In genomic region chr11:67631427-67631826, GRCh38 we compare ENCODE assay signal across 13 cellular contexts. TPM values are rescaled to one million over a fixed set of nuclear protein-coding genes. Genes with fewer than 3 reads are reported as not detected.
DNase-seq lines count a peak whose midpoint lies in the region; TF ChIP-seq lines count a peak whose summit lies in the region.
"Had no signal": no experiment of that assay in that cellular context is flagged by ENCODE, and none has a peak within 500 bp of the region (broad histone marks: within the 10 kb centered on the region; RNA-seq: fewer than 3 reads in every experiment).

No MANE protein-coding gene starts in this region.

- no peaks in the 10 kb centered on the region for H3K9me3 ChIP-seq in BLaER1 treated with 17β-estradiol and CSF1 and Interleukin-3, amounts not matched to agents 10 nM and 100 nM (replicated peaks in 1 of 11)
- no peaks in the 10 kb centered on the region for H3K9me3 ChIP-seq in neural progenitor cell (ENCODE audit: low read depth)
- H3K9me3 ChIP-seq: MG63, psoas muscle had no signal

- DNase-seq in HuH-7 (ENCODE audit: low spot score) (peak; percentile 74), ecto neural progenitor cell (ENCODE audit: low spot score) (peak; percentile 56), neural progenitor cell (ENCODE audit: low spot score) (no peak), NCI-H1694 treated with DMSO at 0.1 percent for 48 hours (lab: John Stamatoyannopoulos, UW) (no peak), amniotic stem cell (lab: John Stamatoyannopoulos, UW) (no peak), GM13976 (ENCODE audit: low spot score) (no peak), NOMO-1 treated with DMSO at 0.1 percent for 48 hours (lab: John Stamatoyannopoulos, UW; ENCODE audit: unreplicated experiment) (no peak)
- DNase-seq: DMS53, MG63, NCI-H524 treated with DMSO at 0.1 percent for 48 hours, psoas muscle, T1000 had no signal

- no peak overlapping the region for H3K4me3 ChIP-seq in BLaER1 treated with 17β-estradiol and CSF1 and Interleukin-3, amounts not matched to agents 10 nM and 100 nM
- H3K4me3 ChIP-seq in neural progenitor cell = peak overlapping the region; percentile 69

- H4K20me1 ChIP-seq in BLaER1 treated with 17β-estradiol and CSF1 and Interleukin-3, amounts not matched to agents 10 nM and 100 nM = 0 out of 22 replicates have a peak, but pooled peaks cover 0 to 3% (median 0%) of the 10 kb centered on the region in 11 experiments
- no peaks in the 10 kb centered on the region for H4K20me1 ChIP-seq in neural progenitor cell (ENCODE audit: low read depth)

- in situ Hi-C loops in GM13976 (cut with MboI; ENCODE audit: low sequenced_read_pairs, unreplicated experiment) = loop anchor here (10.0 kb wide), 1 partner anchor 73 kb away; no protein-coding TSS in a partner anchor

- H3K4me1 ChIP-seq in BLaER1 treated with 17β-estradiol and CSF1 and Interleukin-3, amounts not matched to agents 10 nM and 100 nM = peaks cover 10 to 36% (median 28%) of the 10 kb centered on the region in 10 experiments
- peaks cover 8% of the 10 kb centered on the region for H3K4me1 ChIP-seq in neural progenitor cell

- peak overlapping the region; percentile 84 for H3K4me3 Mint-ChIP-seq in neural progenitor cell

- peaks cover 16% of the 10 kb centered on the region for H3K4me1 Mint-ChIP-seq in neural progenitor cell

- no peaks in the 10 kb centered on the region for H3K79me2 ChIP-seq in neural progenitor cell (ENCODE audit: low read depth)

- H3K9ac ChIP-seq in BLaER1 treated with 17β-estradiol and CSF1 and Interleukin-3, amounts not matched to agents 10 nM and 100 nM = peak overlapping the region in 7 of 11 experiments; percentile 9 to 85 (median 83); a peak in 12 of 22 replicates
- H3K9ac ChIP-seq in neural progenitor cell = no peak overlapping the region

- H2AFZ ChIP-seq in neural progenitor cell (replicated peaks) = no peak overlapping the region

- no peaks in the 10 kb centered on the region for H3K36me3 ChIP-seq in BLaER1 treated with 17β-estradiol and CSF1 and Interleukin-3, amounts not matched to agents 10 nM and 100 nM
- H3K36me3 ChIP-seq in neural progenitor cell = no peaks in the 10 kb centered on the region
- H3K36me3 ChIP-seq: MG63 had no signal

- no peak overlapping the region for H3K27ac Mint-ChIP-seq in neural progenitor cell

- peak overlapping the region; percentile 66 to 96 (median 89) for H3K4me2 ChIP-seq in BLaER1 treated with 17β-estradiol and CSF1 and Interleukin-3, amounts not matched to agents 10 nM and 100 nM
- H3K4me2 ChIP-seq in neural progenitor cell = peak overlapping the region; percentile 73

- H3K27me3 Mint-ChIP-seq in neural progenitor cell (ENCODE audit: insufficient read depth, low read depth) = peaks cover 2% of the 10 kb centered on the region

- no peak for TF ChIP-seq CTCF in neural progenitor cell (IDR thresholded peaks at IDR 0.05)
- TF ChIP-seq CTCF in GM13976 (IDR thresholded peaks at IDR 0.05; ENCODE audit: borderline replicate concordance, control extremely low read depth, extremely low read depth, insufficient read depth, missing control alignments) = no peak

- H3K27me3 ChIP-seq in BLaER1 treated with 17β-estradiol and CSF1 and Interleukin-3, amounts not matched to agents 10 nM and 100 nM = no peaks in the 10 kb centered on the region
- H3K27me3 ChIP-seq in neural progenitor cell = no peaks in the 10 kb centered on the region
- H3K27me3 ChIP-seq: MG63 had no signal

- H3K9me3 Mint-ChIP-seq in neural progenitor cell = no peaks in the 10 kb centered on the region

- H3K36me3 Mint-ChIP-seq in neural progenitor cell = peaks cover 9% of the 10 kb centered on the region

- H3K27ac ChIP-seq in BLaER1 treated with 17β-estradiol and CSF1 and Interleukin-3, amounts not matched to agents 10 nM and 100 nM = peak overlapping the region in 2 of 11 experiments; percentile 83 to 84; a peak in 2 of 22 replicates
- H3K27ac ChIP-seq in neural progenitor cell = no peak overlapping the region

- peaks cover 44% of the 10 kb centered on the region for H3F3A ChIP-seq in neural progenitor cell (ENCODE audit: low read depth)

RNA-seq across cellular contexts. Expression of gene NUDT8, which starts 1.7 kb away (rescaled TPM):
- 1.6 and 4.1 TPM in 2 replicates for total RNA-seq in neural progenitor cell (ENCODE audit: low replicate concordance)

RNA-seq across cellular contexts. Expression of gene TBX10, which starts 8.1 kb away (rescaled TPM):
- total RNA-seq in neural progenitor cell (ENCODE audit: low replicate concordance) = not detected in 2 replicates
- total RNA-seq: psoas muscle had no signal

RNA-seq across cellular contexts. Expression of gene ACY3, which starts 19.1 kb away (rescaled TPM):
- total RNA-seq in neural progenitor cell (ENCODE audit: low replicate concordance) = not detected in 2 replicates
- total RNA-seq: psoas muscle had no signal

RNA-seq across cellular contexts. Expression of gene NDUFV1, which starts 24.7 kb away (rescaled TPM):
- 71.0 and 137 TPM in 2 replicates for total RNA-seq in neural progenitor cell (ENCODE audit: low replicate concordance)

RNA-seq across cellular contexts. Expression of gene ALDH3B2, which starts 43.0 kb away (rescaled TPM):
- not detected in 2 replicates for total RNA-seq in neural progenitor cell (ENCODE audit: low replicate concordance)
- total RNA-seq: psoas muscle had no signal

Comparison
In these comparisons a context has a peak if more than half of its experiments do, and no peak if none do; other contexts are left out.
1. DNase-seq: peak in HuH-7 (single experiment) and ecto neural progenitor cell (single experiment); none in neural progenitor cell (single experiment), NCI-H1694 treated with DMSO at 0.1 percent for 48 hours (single experiment), amniotic stem cell (single experiment), GM13976 (single experiment) and NOMO-1 treated with DMSO at 0.1 percent for 48 hours (single experiment).